In the genomic region with DNA sequence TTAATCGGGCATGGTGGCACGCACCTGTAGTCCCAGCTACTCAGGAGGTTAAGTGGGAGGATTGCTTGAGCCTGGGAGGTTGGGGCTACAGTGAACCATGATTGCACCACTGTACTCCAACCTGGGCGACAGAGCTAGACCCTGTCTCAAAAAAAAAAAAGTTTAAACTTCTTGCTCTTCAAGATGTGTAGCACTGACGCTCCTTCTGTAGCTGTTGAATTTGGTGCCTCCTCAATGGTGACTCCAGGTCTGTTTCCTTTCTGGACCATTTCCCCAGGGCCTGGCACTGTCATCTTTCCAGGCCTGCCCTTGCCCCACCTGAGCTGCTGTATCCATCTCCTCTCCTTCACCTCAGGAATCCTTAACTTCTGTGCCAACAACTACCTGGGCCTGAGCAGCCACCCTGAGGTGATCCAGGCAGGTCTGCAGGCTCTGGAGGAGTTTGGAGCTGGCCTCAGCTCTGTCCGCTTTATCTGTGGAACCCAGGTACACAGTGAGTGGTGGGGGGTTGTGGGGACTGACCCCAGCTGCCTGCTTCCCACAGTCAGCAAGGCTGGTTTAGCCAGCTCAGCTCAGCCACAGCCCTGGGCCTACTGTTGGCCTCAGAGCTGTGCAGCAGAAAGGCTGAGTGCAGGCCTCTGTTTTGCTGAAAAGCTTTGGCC, we compare ENCODE assay signal across 30 cellular contexts. TPM values are rescaled to one million over a fixed set of nuclear protein-coding genes. Genes with fewer than 3 reads are reported as not detected.
DNase-seq lines count a peak whose midpoint lies in the region; ATAC-seq and TF ChIP-seq lines count a peak whose summit lies in the region.
"Had no signal": no experiment of that assay in that cellular context is flagged by ENCODE, and none has a peak within 500 bp of the region (broad histone marks: within the 10 kb centered on the region; RNA-seq: fewer than 3 reads in every experiment).

No MANE protein-coding gene starts in this region.

- peak overlapping the region; percentile 38 for H3K4me3 Mint-ChIP-seq in Caco-2 (ENCODE audit: unreplicated experiment)
- peak overlapping the region; percentile 84 for H3K4me3 Mint-ChIP-seq in neural crest cell
- H3K4me3 Mint-ChIP-seq: activated CD4-positive, alpha-beta T cell treated with anti-CD3 and anti-CD28 coated beads, Interleukin-2, amount 10 ng/mL, durations not matched to agents 7 days and 5 days; activated T-cell treated with anti-CD3 and anti-CD28 coated beads, Interleukin-2, amount 50 U/mL, for 4 hours had no signal

- H3K4me1 Mint-ChIP-seq in Caco-2 (ENCODE audit: low read depth, unreplicated experiment) (peaks cover 14% of the 10 kb centered on the region), neural crest cell (peaks cover 41% of the 10 kb centered on the region)

- intact Hi-C loops in Caco-2 (cut with micrococcal nuclease; ENCODE audit: unreplicated experiment) = loop anchor here (10.0 kb wide), 1 partner anchor 145 kb away; a partner anchor contains a TSS
- intact Hi-C loops in posterior cingulate gyrus (cut with DNase I) = loop anchor here (10.0 kb wide), 1 partner anchor 155 kb away; no protein-coding TSS in a partner anchor

- H3K27me3 ChIP-seq in SK-N-SH (ENCODE audit: insufficient read depth) (no peaks in the 10 kb centered on the region), Caco-2 (replicated peaks; ENCODE audit: control insufficient read depth, insufficient read depth, low read length) (no peaks in the 10 kb centered on the region)
- H3K27me3 ChIP-seq: adrenal gland, brain microvascular endothelial cell, sigmoid colon, upper lobe of left lung had no signal

- H3K27me3 Mint-ChIP-seq in Caco-2 (ENCODE audit: insufficient read depth, unreplicated experiment) (no peaks in the 10 kb centered on the region), neural crest cell (ENCODE audit: low read depth) (peaks cover 3% of the 10 kb centered on the region)

- H3K4me2 ChIP-seq in SK-N-SH = 0 out of 2 replicates have a peak overlapping the region, but pooled peaks have one; percentile 1

- peaks cover 22% of the 10 kb centered on the region for H3K79me2 ChIP-seq in SK-N-SH (ENCODE audit: insufficient read depth)

- H3K27ac ChIP-seq in SK-N-SH (ENCODE audit: low read depth in 2 of 2, low read length in 1 of 2) (no peak overlapping the region), VCaP (peak overlapping the region; percentile 93)
- H3K27ac ChIP-seq: 22Rv1, adrenal gland, brain microvascular endothelial cell, psoas muscle, sigmoid colon, upper lobe of left lung had no signal

- H3K9ac ChIP-seq in SK-N-SH = no peak overlapping the region

- no peak overlapping the region for H2AFZ ChIP-seq in SK-N-SH (ENCODE audit: low read depth)

- H3K4me1 ChIP-seq in SK-N-SH (ENCODE audit: control insufficient read depth in 1 of 2, insufficient read depth in 2 of 2, low read depth in 1 of 2, low read length in 1 of 2) (peaks cover 0 to 20% of the 10 kb centered on the region in 2 experiments; a peak in 2 of 4 replicates), Caco-2 (no peaks in the 10 kb centered on the region)

- no TSS peak for BruUV-seq in Caco-2 (replicated peaks; lab: Mats Ljungman, UMichigan)

- no peak for ATAC-seq in SK-N-SH treated with all-trans-retinoic acid at 6 μM for 48 hours
- ATAC-seq in HG03175 (IDR thresholded peaks at IDR 0.05; ENCODE audit: unreplicated experiment) = no peak
- ATAC-seq: activated T-cell treated with anti-CD3 and anti-CD28 coated beads, Interleukin-2, amount 50 U/mL, for 4 hours; esophagus mucosa; GM12878; psoas muscle had no signal

- POLR2A ChIA-PET in SK-N-SH (lab: Yijun Ruan, JAX) (no interaction called here), Caco-2 (lab: Charles Lee) (interaction anchor here (0.6 to 0.7 kb wide), 3 partner anchors 26 to 521 kb away, joined by 3 to 7 read pairs (median 3); no protein-coding TSS in a partner anchor)

- no peak for TF ChIP-seq RAD21 in SK-N-SH (IDR thresholded peaks at IDR 0.05; ENCODE audit: low read length)

- TF ChIP-seq CTCF in SK-N-SH (IDR thresholded peaks at IDR 0.05) = no peak
- TF ChIP-seq CTCF in Caco-2 (IDR thresholded peaks at IDR 0.05; ENCODE audit: insufficient read depth in 1 of 2, low read depth in 1 of 2, low read length in 1 of 2, severe bottlenecking in 1 of 2, unreplicated experiment in 1 of 2) = no peak
- no peak for TF ChIP-seq CTCF in VCaP (conservative IDR thresholded peaks at IDR 0.05)
- TF ChIP-seq CTCF in neural crest cell (conservative IDR thresholded peaks at IDR 0.05) = no peak

- H3K36me3 ChIP-seq in SK-N-SH (replicated peaks in 1 of 2; ENCODE audit: control insufficient read depth in 1 of 2, insufficient read depth in 2 of 2, low read length in 1 of 2) (peaks cover 0 to 3% of the 10 kb centered on the region in 2 experiments), Caco-2 (ENCODE audit: control insufficient read depth, insufficient read depth, low read length) (peaks cover under 1% of the 10 kb centered on the region; the same call in 1 of the 2 replicates)
- H3K36me3 ChIP-seq: adrenal gland, upper lobe of left lung had no signal

- H4K20me1 ChIP-seq in SK-N-SH (ENCODE audit: insufficient read depth) = no peaks in the 10 kb centered on the region; the same call in 1 of the 2 replicates

- H3K36me3 Mint-ChIP-seq in Caco-2 (ENCODE audit: insufficient read depth, unreplicated experiment) = peaks cover 83% of the 10 kb centered on the region
- H3K36me3 Mint-ChIP-seq in neural crest cell (ENCODE audit: low read depth) = peaks cover 2% of the 10 kb centered on the region

- H3F3A ChIP-seq in SK-N-SH (replicated peaks; ENCODE audit: insufficient read depth) = peaks cover 17% of the 10 kb centered on the region

- H3K27ac Mint-ChIP-seq in Caco-2 (ENCODE audit: unreplicated experiment) = no peak overlapping the region
- H3K27ac Mint-ChIP-seq in neural crest cell (ENCODE audit: unreplicated experiment) = no peak overlapping the region
- H3K27ac Mint-ChIP-seq: activated CD4-positive, alpha-beta T cell treated with anti-CD3 and anti-CD28 coated beads, Interleukin-2, amount 10 ng/mL, durations not matched to agents 7 days and 5 days had no signal

- DNase-seq in SK-N-SH = no peak
- no peak for DNase-seq in Caco-2
- no peak for DNase-seq in neural crest cell (ENCODE audit: low read depth, low spot score)
- DNase-seq in EL = no peak
- no peak for DNase-seq in posterior cingulate gyrus
- DNase-seq: activated CD4-positive, alpha-beta T cell treated with anti-CD3 and anti-CD28 coated beads, Interleukin-2, amount 10 ng/mL, durations not matched to agents 7 days and 5 days; activated T-cell treated with anti-CD3 and anti-CD28 coated beads, Interleukin-2, amount 50 U/mL, for 4 hours; adrenal gland; brain microvascular endothelial cell; glutamatergic neuron; H7; Kasumi-1; MV-4-11; NCI-H1436; NCI-H226; NCI-H69; psoas muscle; Right ventricle myocardium superior; sigmoid colon; stimulated activated CD4-positive, alpha-beta T cell treated with anti-CD3 and anti-CD28 coated beads, Interleukin-4, amount 100 ng/mL, for 24 hours; T-helper 9 cell; upper lobe of left lung had no signal

- H3K9me3 Mint-ChIP-seq in Caco-2 (ENCODE audit: unreplicated experiment) (no peaks in the 10 kb centered on the region), neural crest cell (no peaks in the 10 kb centered on the region)
- H3K9me3 Mint-ChIP-seq: activated CD4-positive, alpha-beta T cell treated with anti-CD3 and anti-CD28 coated beads, Interleukin-2, amount 10 ng/mL, durations not matched to agents 7 days and 5 days; activated T-cell treated with anti-CD3 and anti-CD28 coated beads, Interleukin-2, amount 50 U/mL, for 4 hours had no signal

- WGBS in SK-N-SH (ENCODE audit: low lambda C conversion rate) = 100% methylated on average over 4 of the region's 5 CpGs

- CTCF ChIA-PET in SK-N-SH (lab: Yijun Ruan, JAX) = interaction anchor here (1.2 to 3.8 kb wide), 5 partner anchors 7 to 96 kb away, joined by 3 to 34 read pairs (median 5); a partner anchor contains a TSS
- CTCF ChIA-PET in Caco-2 (lab: Charles Lee) = interaction anchor here (0.6 kb wide), 1 partner anchor 136 kb away, joined by 3 read pairs; no protein-coding TSS in a partner anchor

- no peaks in the 10 kb centered on the region for H3K9me3 ChIP-seq in SK-N-SH
- H3K9me3 ChIP-seq in Caco-2 = no peaks in the 10 kb centered on the region
- H3K9me3 ChIP-seq: adrenal gland, psoas muscle, sigmoid colon, upper lobe of left lung had no signal

- H3K9me2 ChIP-seq in SK-N-SH = no peaks in the 10 kb centered on the region

- TF ChIP-seq EP300 in SK-N-SH (IDR thresholded peaks at IDR 0.05; ENCODE audit: borderline replicate concordance in 1 of 2, low read depth in 1 of 2, low read length in 1 of 2) = no peak

- no peak overlapping the region for H3K4me3 ChIP-seq in SK-N-SH (ENCODE audit: low read depth in 2 of 2, low read length in 1 of 2)
- H3K4me3 ChIP-seq in Caco-2 (ENCODE audit: low read depth, low read length) = no peak overlapping the region
- H3K4me3 ChIP-seq: adrenal gland, GM12878, psoas muscle, sigmoid colon, upper lobe of left lung had no signal

TF ChIP-seq in SK-N-SH, 30 proteins besides CTCF, POLR2A, EP300 and RAD21 (continues in another document):
- no peak for TF ChIP-seq RXRA (IDR thresholded peaks at IDR 0.05; ENCODE audit: borderline replicate concordance, low read depth)

RNA-seq across cellular contexts. Expression of a gene that starts 2.1 kb away (rescaled TPM):
- 20.3 and 24.2 TPM in 2 replicates for polyA plus RNA-seq in SK-N-SH (2012; rRNA removed)
- polyA plus RNA-seq in SK-N-SH (2012; cell fraction: cytosol; rRNA removed) = 11.1 and 17.2 TPM in 2 replicates
- 31.2 and 33.0 TPM in 2 replicates for polyA plus RNA-seq in SK-N-SH (2012; cell fraction: nucleus; rRNA removed)
- total RNA-seq in Caco-2 (2022) (24.4 and 24.8 TPM in 2 replicates), neural crest cell (53.1 and 55.8 TPM in 2 replicates)

RNA-seq across cellular contexts. Expression of a gene that starts 13.4 kb away (rescaled TPM):
- polyA plus RNA-seq in SK-N-SH (2012; rRNA removed) = not detected in 2 replicates
- polyA plus RNA-seq in SK-N-SH (2012; cell fraction: cytosol; rRNA removed) = not detected in 2 replicates
- polyA plus RNA-seq in SK-N-SH (2012; cell fraction: nucleus; rRNA removed) = 0.13 and 0.50 TPM in 2 replicates
- total RNA-seq in Caco-2 (2022) (0.27 TPM in 1 of 2 replicates, not detected in the other), neural crest cell (0.49 TPM in 1 of 2 replicates, not detected in the other)
- total RNA-seq: activated CD4-positive, alpha-beta T cell treated with anti-CD3 and anti-CD28 coated beads, Interleukin-2, amount 10 ng/mL, durations not matched to agents 7 days and 5 days; activated T-cell treated with anti-CD3 and anti-CD28 coated beads, Interleukin-2, amount 50 U/mL, for 4 hours; cerebellum; dermis microvascular lymphatic vessel endothelial cell; GM12878; H7; Right ventricle myocardium superior; sigmoid colon; upper lobe of left lung had no signal
- polyA plus RNA-seq: adrenal gland, GM12878, sigmoid colon had no signal

RNA-seq across cellular contexts. Expression of a gene that starts 34.3 kb away (rescaled TPM):
- polyA plus RNA-seq in SK-N-SH (2012; rRNA removed) = 27.5 and 27.6 TPM in 2 replicates
- 15.9 and 21.5 TPM in 2 replicates for polyA plus RNA-seq in SK-N-SH (2012; cell fraction: cytosol; rRNA removed)
- 57.6 and 61.4 TPM in 2 replicates for polyA plus RNA-seq in SK-N-SH (2012; cell fraction: nucleus; rRNA removed)
- 19.3 and 19.4 TPM in 2 replicates for total RNA-seq in Caco-2 (2022)
- total RNA-seq in neural crest cell = 31.3 and 31.7 TPM in 2 replicates

RNA-seq across cellular contexts. Expression of a gene that starts 39.4 kb away (rescaled TPM):
- 478 and 642 TPM in 2 replicates for polyA plus RNA-seq in SK-N-SH (2012; rRNA removed)
- polyA plus RNA-seq in SK-N-SH (2012; cell fraction: cytosol; rRNA removed) = 510 and 587 TPM in 2 replicates
- 152 and 266 TPM in 2 replicates for polyA plus RNA-seq in SK-N-SH (2012; cell fraction: nucleus; rRNA removed)
- total RNA-seq in Caco-2 (2022) (524 and 554 TPM in 2 replicates), neural crest cell (725 and 748 TPM in 2 replicates)
